ENCODE assay signal across 8 cellular contexts in the genomic region with DNA sequence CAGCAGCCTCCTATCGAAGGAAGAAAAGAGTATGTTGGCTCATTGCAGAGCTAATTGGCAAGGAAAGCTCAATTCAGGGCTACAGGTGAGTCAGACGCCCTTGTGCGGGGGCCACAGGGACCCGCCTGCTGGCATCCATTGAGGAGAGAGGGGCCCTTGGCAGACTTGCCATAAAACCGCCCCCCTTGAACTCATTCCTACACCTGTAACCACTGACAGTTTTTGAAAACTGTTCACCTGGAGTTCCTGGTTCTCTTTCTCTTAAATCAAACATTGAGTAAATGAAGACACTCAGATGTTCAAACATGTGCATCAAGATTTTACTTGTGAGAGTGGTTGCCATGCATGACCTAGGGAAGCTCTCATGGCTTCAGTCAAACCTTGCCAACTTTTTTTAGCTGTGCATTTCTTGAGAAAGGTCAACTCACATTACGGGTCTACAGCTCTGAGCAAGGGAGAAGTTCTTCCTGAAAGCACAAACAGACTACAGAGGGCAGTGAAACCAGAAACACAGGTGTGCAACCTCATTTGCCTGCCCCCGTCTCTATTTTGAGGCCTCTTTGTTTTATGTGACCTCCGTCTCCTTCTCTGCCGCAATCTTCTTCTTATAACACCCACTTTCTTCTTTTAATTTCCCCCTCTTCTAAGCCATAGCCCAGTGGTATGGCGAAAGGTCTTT.
DNase-seq lines count a peak whose midpoint lies in the region; ATAC-seq and TF ChIP-seq lines count a peak whose summit lies in the region.

No MANE protein-coding gene starts in this region.

- H3K27me3 ChIP-seq in PC-3 (ENCODE audit: low read length) = no peaks in the 10 kb centered on the region
- H3K27me3 ChIP-seq in spleen (replicated peaks in 1 of 7) = no peaks in the 10 kb centered on the region

- POLR2A ChIA-PET in PC-3 (lab: Charles Lee; ENCODE audit: unreplicated experiment) = interaction anchor here (1.1 kb wide), 1 partner anchor 82 kb away, joined by 3 read pairs; no protein-coding TSS in a partner anchor

- DNase-seq in activated CD4-positive, alpha-beta T cell treated with anti-CD3 and anti-CD28 coated beads for 48 hours = peak; percentile 21
- DNase-seq in activated CD4-positive, alpha-beta T cell treated with anti-CD3 and anti-CD28 coated beads, Interleukin-2, amount 50 U/mL, for 4 hours = no peak
- DNase-seq in PC-3 (peak; percentile 67), spleen (no peak), foreskin fibroblast (no peak), LoVo (ENCODE audit: low spot score) (no peak), AML-193 (lab: John Stamatoyannopoulos, UW) (no peak)

- intact Hi-C loops in PC-3 (cut with micrococcal nuclease) (loop anchor here (1.0 to 5.0 kb wide), 5 partner anchors 34 to 245 kb away; a partner anchor contains a TSS), spleen (cut with DNase I; ENCODE audit: low total_unique reads) (no loop called here)

- TF ChIP-seq CTCF in PC-3 (conservative IDR thresholded peaks at IDR 0.05; ENCODE audit: low read depth, low read length) (no peak), spleen (IDR thresholded peaks at IDR 0.05 in 8 of 11, conservative IDR thresholded peaks at IDR 0.05 in 3 of 11) (no peak), foreskin fibroblast (IDR thresholded peaks at IDR 0.05; ENCODE audit: low read depth, low read length) (no peak)

- H3K27ac ChIP-seq in PC-3 (ENCODE audit: low read length) (peak overlapping the region; percentile 96), spleen (peak overlapping the region in 7 of 8 donors; percentile 7 to 80 (median 61))

- 64 to 74% (median 65%) methylated on average over 10 of the region's 10 CpGs for WGBS in spleen, 5 donors

- H3K4me1 ChIP-seq in PC-3 (ENCODE audit: insufficient read depth, low read length) (peaks cover 42% of the 10 kb centered on the region), spleen (peaks cover 5 to 35% (median 17%) of the 10 kb centered on the region in 6 donors)

- ATAC-seq in HG02623 (IDR thresholded peaks at IDR 0.05; ENCODE audit: unreplicated experiment) (peak; percentile 77), PC-3 (peak; percentile 32)

- peak overlapping the region; percentile 37; the same call in 1 of the 2 replicates for H2AFZ ChIP-seq in PC-3 (ENCODE audit: low read length)

- H3K9me3 ChIP-seq in PC-3 (ENCODE audit: low read length) (no peaks in the 10 kb centered on the region), spleen (no peaks in the 10 kb centered on the region)

- CTCF ChIA-PET in PC-3 (lab: Charles Lee) = interaction anchor here (0.5 to 1.2 kb wide), 2 partner anchors 19 to 146 kb away, joined by 3 to 6 read pairs; no protein-coding TSS in a partner anchor

- peak overlapping the region; percentile 41 for H3K4me2 ChIP-seq in PC-3 (ENCODE audit: low read length)

- H3K9me2 ChIP-seq in PC-3 (replicated peaks; ENCODE audit: low read length) = no peaks in the 10 kb centered on the region

- H3K4me3 ChIP-seq in PC-3 (ENCODE audit: low read length) = peak overlapping the region; percentile 17; the same call in 1 of the 2 replicates
- H3K4me3 ChIP-seq in spleen = peak overlapping the region in 1 of 8 donors; percentile 28
- H3K4me3 ChIP-seq in foreskin fibroblast (ENCODE audit: low read depth in 1 of 2, low read length in 2 of 2) = no peak overlapping the region

- BruUV-seq in PC-3 (replicated peaks; lab: Mats Ljungman, UMichigan) = no TSS peak

- no peaks in the 10 kb centered on the region for H3K36me3 ChIP-seq in PC-3 (ENCODE audit: low read depth, low read length)
- H3K36me3 ChIP-seq in spleen = peaks cover 0 to 95% (median 2%) of the 10 kb centered on the region in 6 donors

- no peaks in the 10 kb centered on the region for H3K79me2 ChIP-seq in PC-3 (ENCODE audit: low read length)

- H4K20me1 ChIP-seq in PC-3 (ENCODE audit: low read length) = no peaks in the 10 kb centered on the region

- peak overlapping the region; percentile 50 for H3K9ac ChIP-seq in PC-3 (ENCODE audit: low read length)

- peaks cover 11% of the 10 kb centered on the region for H3F3A ChIP-seq in PC-3 (ENCODE audit: low read length, unreplicated experiment)

- no peak for TF ChIP-seq POLR2A in spleen (IDR thresholded peaks at IDR 0.05)

Comparison
In these comparisons a context has a peak if more than half of its experiments do, and no peak if none do; other contexts are left out.
1. DNase-seq: peak in activated CD4-positive, alpha-beta T cell treated with anti-CD3 and anti-CD28 coated beads for 48 hours (single experiment) and PC-3 (single experiment); none in activated CD4-positive, alpha-beta T cell treated with anti-CD3 and anti-CD28 coated beads, Interleukin-2, amount 50 U/mL, for 4 hours (0 of 2), spleen (single experiment), foreskin fibroblast (0 of 2), LoVo (single experiment) and AML-193 (0 of 2).